ENCODE assay signal across 16 cellular contexts in genomic region chr17:50132104-50132794, GRCh38. TPM values are rescaled to one million over a fixed set of nuclear protein-coding genes. Genes with fewer than 3 reads are reported as not detected.
DNase-seq lines count a peak whose midpoint lies in the region; ATAC-seq, FAIRE-seq and TF ChIP-seq lines count a peak whose summit lies in the region.
"Had no signal": no experiment of that assay in that cellular context is flagged by ENCODE, and none has a peak within 500 bp of the region (broad histone marks: within the 10 kb centered on the region; RNA-seq: fewer than 3 reads in every experiment).

No MANE protein-coding gene starts in this region.

- H3K4me3 ChIP-seq in HUES48 (ENCODE audit: low read depth, low read length) (no peak overlapping the region), coronary artery (no peak overlapping the region), parathyroid adenoma (ENCODE audit: low read depth, low read length) (no peak overlapping the region), esophagus squamous epithelium (no peak overlapping the region)
- H3K4me3 ChIP-seq: sigmoid colon, SJSA1 had no signal

- TF ChIP-seq POLR2A in GM12892 (IDR thresholded peaks at IDR 0.05; ENCODE audit: low read depth, low read length): peak; percentile 15; the same call in 1 of the 2 replicates
- no peak for TF ChIP-seq POLR2A in esophagus squamous epithelium (IDR thresholded peaks at IDR 0.05)

- peak overlapping the region; percentile 16 for H3K27ac ChIP-seq in HUES48 (ENCODE audit: low read depth, low read length)
- peak overlapping the region; percentile 20 to 89 for H3K27ac ChIP-seq in coronary artery
- peak overlapping the region; percentile 68 for H3K27ac ChIP-seq in parathyroid adenoma
- H3K27ac ChIP-seq in esophagus squamous epithelium: no peak overlapping the region
- H3K27ac ChIP-seq: SJSA1 had no signal

- H3K9me3 ChIP-seq in HUES48 (ENCODE audit: control insufficient read depth, insufficient read depth, low read length) (no peaks in the 10 kb centered on the region), parathyroid adenoma (ENCODE audit: control insufficient read depth, low read length) (no peaks in the 10 kb centered on the region), esophagus squamous epithelium (no peaks in the 10 kb centered on the region)
- H3K9me3 ChIP-seq: sigmoid colon, SJSA1 had no signal

- no peak overlapping the region for H2AFZ ChIP-seq in parathyroid adenoma

- peaks cover 28% of the 10 kb centered on the region for H3K4me1 ChIP-seq in HUES48 (ENCODE audit: control insufficient read depth, insufficient read depth, low read length)
- peaks cover 15% of the 10 kb centered on the region for H3K4me1 ChIP-seq in parathyroid adenoma
- peaks cover 11 to 60% (median 12%) of the 10 kb centered on the region in 3 donors for H3K4me1 ChIP-seq in esophagus squamous epithelium

- intact Hi-C loops in esophagus squamous epithelium (cut with DNase I): no loop called here

- DNase-seq in GM12892 (ENCODE audit: insufficient read length): no peak
- no peak for DNase-seq in coronary artery (ENCODE audit: low spot score)
- DNase-seq in HK-2 (ENCODE audit: unreplicated experiment): no peak
- DNase-seq in esophagus squamous epithelium (lab: John Stamatoyannopoulos, UW): no peak
- DNase-seq: activated CD4-positive, CD25-positive, alpha-beta regulatory T cell; activated effector memory CD4-positive, alpha-beta T cell treated with anti-CD3 and anti-CD28 coated beads, Interleukin-2, amount 50 U/mL, for 16 hours; KBM-7; NCI-H2029; NCI-H774; sigmoid colon had no signal

- TF ChIP-seq CTCF in coronary artery (IDR thresholded peaks at IDR 0.05): no peak
- no peak for TF ChIP-seq CTCF in parathyroid adenoma (IDR thresholded peaks at IDR 0.05)
- no peak for TF ChIP-seq CTCF in esophagus squamous epithelium (IDR thresholded peaks at IDR 0.05)

- no peaks in the 10 kb centered on the region; the same call in 1 of the 2 replicates for H3K36me3 ChIP-seq in HUES48 (ENCODE audit: control insufficient read depth, insufficient read depth, low read length)
- H3K36me3 ChIP-seq in parathyroid adenoma (ENCODE audit: control insufficient read depth, insufficient read depth, low read length): no peaks in the 10 kb centered on the region
- H3K36me3 ChIP-seq in esophagus squamous epithelium: peaks cover 25 to 33% (median 26%) of the 10 kb centered on the region in 3 donors

- FAIRE-seq in GM12892 (lab: Jason Lieb, UNC): no peak

- H3K9ac ChIP-seq in HUES48 (ENCODE audit: low read depth, low read length) (no peak overlapping the region), parathyroid adenoma (no peak overlapping the region)

- ATAC-seq in HG02571 (IDR thresholded peaks at IDR 0.05; ENCODE audit: unreplicated experiment): no peak

- H3K4me2 ChIP-seq in parathyroid adenoma (ENCODE audit: low read length): peak overlapping the region; percentile 37

- 73 to 90% methylated on average over 4 to 6 of the region's 6 CpGs for WGBS in esophagus squamous epithelium, 2 donors

- H3K27me3 ChIP-seq in HUES48 (ENCODE audit: control insufficient read depth, insufficient read depth, low read length): peaks cover 25% of the 10 kb centered on the region
- H3K27me3 ChIP-seq in parathyroid adenoma (ENCODE audit: control insufficient read depth, insufficient read depth, low read length): no peaks in the 10 kb centered on the region
- H3K27me3 ChIP-seq in esophagus squamous epithelium: peaks cover 5 to 38% (median 9%) of the 10 kb centered on the region in 4 donors

- H3K79me2 ChIP-seq in parathyroid adenoma: no peaks in the 10 kb centered on the region

RNA-seq across cellular contexts. Expression of gene SAMD14, which starts 2.3 kb away (rescaled TPM):
- polyA plus RNA-seq in GM12892 (2012; ENCODE audit: missing spikeins): 0.40 TPM
- total RNA-seq in esophagus squamous epithelium: under 1 TPM in 1 of 4 donors, not detected in 3; 0.57 TPM
- total RNA-seq: Calu3 had no signal

RNA-seq across cellular contexts. Expression of gene PPP1R9B, which starts 18.2 kb away (rescaled TPM):
- 32.1 TPM for polyA plus RNA-seq in GM12892 (2012; ENCODE audit: missing spikeins)
- 10 to 100 TPM; 24.9 to 35.9 (median 28.2) TPM for total RNA-seq in esophagus squamous epithelium

RNA-seq across cellular contexts. Expression of gene SGCA, which starts 33.6 kb away (rescaled TPM):
- polyA plus RNA-seq in GM12892 (2012; ENCODE audit: missing spikeins): 0.68 TPM
- 10 to 100 TPM in 1 of 4 donors, 1 to 10 TPM in 3; 1.9 to 15.1 (median 6.9) TPM for total RNA-seq in esophagus squamous epithelium
- total RNA-seq: Calu3, mononuclear cell had no signal

RNA-seq across cellular contexts. Expression of gene PDK2, which starts 37.1 kb away (rescaled TPM):
- polyA plus RNA-seq in GM12892 (2012; ENCODE audit: missing spikeins): 5.2 TPM
- 10 to 100 TPM in 3 of 4 donors, 1 to 10 TPM in 1; 5.2 to 20.2 (median 12.8) TPM for total RNA-seq in esophagus squamous epithelium

Comparison
In these comparisons a context has a peak if more than half of its experiments do, and no peak if none do; other contexts are left out.
1. H3K27ac ChIP-seq: peak in HUES48 (single experiment), coronary artery (2 of 2) and parathyroid adenoma (single experiment); none in esophagus squamous epithelium (0 of 4).